Comparison of ENCODE assay signal across 9 cellular contexts in genomic region chr12:57090456-57090855, GRCh38. TPM values are rescaled to one million over a fixed set of nuclear protein-coding genes. Genes with fewer than 3 reads are reported as not detected.
DNase-seq lines count a peak whose midpoint lies in the region; ATAC-seq, FAIRE-seq and TF ChIP-seq lines count a peak whose summit lies in the region.
"Had no signal": no experiment of that assay in that cellular context is flagged by ENCODE, and none has a peak within 500 bp of the region (broad histone marks: within the 10 kb centered on the region; RNA-seq: fewer than 3 reads in every experiment).

No MANE protein-coding gene starts in this region.

- no peaks in the 10 kb centered on the region for H3K9me1 ChIP-seq in keratinocyte (ENCODE audit: control insufficient read depth, extremely low read depth, insufficient read depth, low read length)

- peaks cover 18% of the 10 kb centered on the region for H3K79me2 ChIP-seq in keratinocyte (ENCODE audit: control insufficient read depth, insufficient read depth, low read length)

- no peak for FAIRE-seq in keratinocyte (lab: Jason Lieb, UNC)

- H3K9me3 ChIP-seq in adipocyte (ENCODE audit: control insufficient read depth, low read length) = no peaks in the 10 kb centered on the region
- H3K9me3 ChIP-seq in keratinocyte (ENCODE audit: control insufficient read depth, low read depth, low read length) = no peaks in the 10 kb centered on the region
- no peaks in the 10 kb centered on the region for H3K9me3 ChIP-seq in subcutaneous abdominal adipose tissue (ENCODE audit: control insufficient read depth in 5 of 5, low read length in 5 of 5)

- H3K4me1 Mint-ChIP-seq in activated CD4-positive, alpha-beta T cell treated with anti-CD3 and anti-CD28 coated beads for 36 hours = peaks cover 66% of the 10 kb centered on the region

- H3K4me1 ChIP-seq in adipocyte (ENCODE audit: control insufficient read depth, insufficient read depth, low read length) (peaks cover 54% of the 10 kb centered on the region), keratinocyte (ENCODE audit: control insufficient read depth, extremely low read depth, insufficient read depth, low read length) (peaks cover 49% of the 10 kb centered on the region), subcutaneous abdominal adipose tissue (ENCODE audit: control insufficient read depth in 5 of 5, insufficient read depth in 5 of 5, low read length in 5 of 5) (peaks cover 8 to 71% (median 48%) of the 10 kb centered on the region in 5 donors)

- H3K27me3 ChIP-seq in adipocyte (replicated peaks; ENCODE audit: control insufficient read depth, insufficient read depth, low read length) = no peaks in the 10 kb centered on the region
- no peaks in the 10 kb centered on the region for H3K27me3 ChIP-seq in keratinocyte (ENCODE audit: control insufficient read depth, extremely low read depth, insufficient read depth, low read length)
- H3K27me3 ChIP-seq in subcutaneous abdominal adipose tissue (ENCODE audit: control insufficient read depth in 5 of 5, insufficient read depth in 4 of 5, low read length in 5 of 5) = no peaks in the 10 kb centered on the region

- dilution Hi-C loops in keratinocyte (cut with MboI; ENCODE audit: extremely low pct_ligation_motif_present, low sequenced_read_pairs) = no loop called here

- POLR2A ChIA-PET in activated CD4-positive, alpha-beta T cell treated with anti-CD3 and anti-CD28 coated beads for 36 hours (lab: Charles Lee) = interaction anchor here (1.0 to 1.7 kb wide), 3 partner anchors 12 to 21 kb away, joined by 4 to 5 read pairs (median 5); partner anchors contain the start of genes NEMP1 and STAT6

- H3K4me3 Mint-ChIP-seq in activated CD4-positive, alpha-beta T cell treated with anti-CD3 and anti-CD28 coated beads for 36 hours = peak overlapping the region; percentile 93

- H4K20me1 ChIP-seq in keratinocyte (ENCODE audit: control insufficient read depth, extremely low read depth, insufficient read depth, low read length) = peaks cover 4% of the 10 kb centered on the region

- H3K27ac Mint-ChIP-seq in activated CD4-positive, alpha-beta T cell treated with anti-CD3 and anti-CD28 coated beads for 36 hours = peak overlapping the region; percentile 71

- peak overlapping the region; percentile 98 for H3K9ac ChIP-seq in adipocyte (ENCODE audit: low read length)
- H3K9ac ChIP-seq in keratinocyte (ENCODE audit: control insufficient read depth, extremely low read depth, insufficient read depth, low read length) = peak overlapping the region; percentile 84
- peak overlapping the region in 3 of 5 donors; percentile 55 to 75 (median 69) for H3K9ac ChIP-seq in subcutaneous abdominal adipose tissue (ENCODE audit: low read length in 5 of 5)

- H3K4me2 ChIP-seq in keratinocyte (ENCODE audit: control insufficient read depth, extremely low read depth, insufficient read depth, low read depth, low read length) = peak overlapping the region; percentile 80

- H3K4me3 ChIP-seq in adipocyte (ENCODE audit: low read length) (peak overlapping the region; percentile 94), keratinocyte (ENCODE audit: control insufficient read depth in 2 of 3, extremely low read depth in 1 of 3, insufficient read depth in 2 of 3, low read depth in 1 of 3, low read length in 3 of 3) (peak overlapping the region; percentile 72 to 94 (median 75)), subcutaneous abdominal adipose tissue (ENCODE audit: low read depth in 1 of 5, low read length in 5 of 5) (peak overlapping the region; percentile 1 to 86 (median 64))

- H2AFZ ChIP-seq in keratinocyte (ENCODE audit: control insufficient read depth, low read length) = no peak overlapping the region

- H3K27ac ChIP-seq in keratinocyte (ENCODE audit: control insufficient read depth, insufficient read depth, low read length) (no peak overlapping the region), subcutaneous abdominal adipose tissue (ENCODE audit: low read depth, low read length) (peak overlapping the region; percentile 80)

- ATAC-seq in activated CD4-positive, alpha-beta T cell treated with anti-CD3 and anti-CD28 coated beads for 36 hours = no peak
- ATAC-seq in HG02571 (IDR thresholded peaks at IDR 0.05; ENCODE audit: unreplicated experiment) = no peak

- H3K36me3 ChIP-seq in adipocyte (ENCODE audit: control insufficient read depth, insufficient read depth, low read length, severe bottlenecking) (peaks cover 41% of the 10 kb centered on the region), keratinocyte (ENCODE audit: control insufficient read depth in 2 of 2, extremely low read depth in 1 of 2, insufficient read depth in 2 of 2, low read length in 2 of 2) (peaks cover 8 to 13% of the 10 kb centered on the region in 2 experiments), subcutaneous abdominal adipose tissue (ENCODE audit: control insufficient read depth in 5 of 5, insufficient read depth in 5 of 5, low read length in 5 of 5) (peaks cover 0 to 43% (median 40%) of the 10 kb centered on the region in 5 donors)

- no peaks in the 10 kb centered on the region for H3K9me3 Mint-ChIP-seq in activated CD4-positive, alpha-beta T cell treated with anti-CD3 and anti-CD28 coated beads for 36 hours (ENCODE audit: low read depth)

- intact Hi-C loops in activated CD4-positive, alpha-beta T cell treated with anti-CD3 and anti-CD28 coated beads for 36 hours (cut with DNase I, micrococcal nuclease) = no loop called here

- H3K36me3 Mint-ChIP-seq in activated CD4-positive, alpha-beta T cell treated with anti-CD3 and anti-CD28 coated beads for 36 hours (ENCODE audit: low read depth) = peaks cover 46% of the 10 kb centered on the region

- CTCF ChIA-PET in activated CD4-positive, alpha-beta T cell treated with anti-CD3 and anti-CD28 coated beads for 36 hours (lab: Charles Lee) = interaction anchor here (0.6 to 24.0 kb wide), 6 partner anchors 14 to 385 kb away, joined by 3 to 411 read pairs (median 4); partner anchors contain the start of genes NEMP1 and STAT6

- no peak for DNase-seq in activated CD4-positive, alpha-beta T cell treated with anti-CD3 and anti-CD28 coated beads for 36 hours
- no peak for DNase-seq in activated CD4-positive, alpha-beta T cell treated with anti-CD3 and anti-CD28 coated beads for 1 hour
- DNase-seq in adipocyte (ENCODE audit: low read depth) (no peak), keratinocyte (ENCODE audit: low read depth, low spot score) (no peak), GM10266 (ENCODE audit: extremely low spot score) (no peak)
- DNase-seq in stimulated activated CD4-positive, alpha-beta T cell treated with anti-CD3 and anti-CD28 coated beads, Interleukin-4, amount 100 ng/mL, for 4 hours = no peak

- H3K27me3 Mint-ChIP-seq in activated CD4-positive, alpha-beta T cell treated with anti-CD3 and anti-CD28 coated beads for 36 hours = no peaks in the 10 kb centered on the region

- TF ChIP-seq CTCF in keratinocyte (optimal IDR thresholded peaks at IDR 0.05 in 1 of 3, IDR thresholded peaks at IDR 0.05 in 1 of 3, conservative IDR thresholded peaks at IDR 0.05 in 1 of 3; ENCODE audit: extremely low read depth in 1 of 3, insufficient read depth in 2 of 3, low read length in 3 of 3) (no peak), GM10266 (IDR thresholded peaks at IDR 0.05; ENCODE audit: control insufficient read depth, insufficient read depth, low read depth, missing control alignments) (no peak)

RNA-seq across cellular contexts. Expression of gene NAB2, which starts 1.5 kb away (rescaled TPM):
- total RNA-seq in activated CD4-positive, alpha-beta T cell treated with anti-CD3 and anti-CD28 coated beads for 36 hours = 10 to 100 TPM; 46.8 to 48.6 TPM
- polyA plus RNA-seq in keratinocyte = 11.4 to 32.2 TPM (median 22.0 TPM) in 3 replicates
- 10.2 TPM for polyA plus RNA-seq in keratinocyte (2011; ENCODE audit: low read depth)
- 11.5 and 12.4 TPM in 2 replicates for polyA plus RNA-seq in keratinocyte (2011; cell fraction: cytosol; rRNA removed)
- polyA plus RNA-seq in keratinocyte (2011; cell fraction: nucleus; rRNA removed) = 22.0 and 23.6 TPM in 2 replicates
- 12.5 and 28.1 TPM in 2 replicates for polyA plus RNA-seq in keratinocyte (2012; ENCODE audit: low replicate concordance)
- polyA minus RNA-seq in keratinocyte = 12.9 to 27.4 TPM (median 18.7 TPM) in 3 replicates
- 23.4 TPM for polyA minus RNA-seq in keratinocyte (2011; cell fraction: cytosol; rRNA and poly(A)+ RNA removed)
- polyA minus RNA-seq in keratinocyte (2011; cell fraction: nucleus; rRNA and poly(A)+ RNA removed) = 15.6 and 16.0 TPM in 2 replicates

RNA-seq across cellular contexts. Expression of gene NEMP1, which starts 11.9 kb away (rescaled TPM):
- total RNA-seq in activated CD4-positive, alpha-beta T cell treated with anti-CD3 and anti-CD28 coated beads for 36 hours = 10 to 100 TPM; 79.0 to 81.1 TPM
- 7.4 to 18.6 TPM (median 11.2 TPM) in 3 replicates for polyA plus RNA-seq in keratinocyte
- polyA plus RNA-seq in keratinocyte (2011; ENCODE audit: low read depth) = 1.5 TPM
- polyA plus RNA-seq in keratinocyte (2011; cell fraction: cytosol; rRNA removed) = 3.0 and 5.9 TPM in 2 replicates
- 24.8 and 26.6 TPM in 2 replicates for polyA plus RNA-seq in keratinocyte (2011; cell fraction: nucleus; rRNA removed)
- 3.7 and 5.2 TPM in 2 replicates for polyA plus RNA-seq in keratinocyte (2012; ENCODE audit: low replicate concordance)
- 7.3 to 16.4 TPM (median 10.6 TPM) in 3 replicates for polyA minus RNA-seq in keratinocyte
- polyA minus RNA-seq in keratinocyte (2011; cell fraction: cytosol; rRNA and poly(A)+ RNA removed) = 2.3 TPM
- 9.1 and 17.1 TPM in 2 replicates for polyA minus RNA-seq in keratinocyte (2011; cell fraction: nucleus; rRNA and poly(A)+ RNA removed)

RNA-seq across cellular contexts. Expression of gene STAT6, which starts 20.7 kb away (rescaled TPM):
- total RNA-seq in activated CD4-positive, alpha-beta T cell treated with anti-CD3 and anti-CD28 coated beads for 36 hours = 100 to 1,000 TPM; 250 to 288 TPM
- polyA plus RNA-seq in keratinocyte = 113 to 141 TPM (median 116 TPM) in 3 replicates
- polyA plus RNA-seq in keratinocyte (2011; ENCODE audit: low read depth) = 29.3 TPM
- polyA plus RNA-seq in keratinocyte (2011; cell fraction: cytosol; rRNA removed) = 80.7 and 85.2 TPM in 2 replicates
- polyA plus RNA-seq in keratinocyte (2011; cell fraction: nucleus; rRNA removed) = 370 and 420 TPM in 2 replicates
- polyA plus RNA-seq in keratinocyte (2012; ENCODE audit: low replicate concordance) = 84.4 and 97.5 TPM in 2 replicates
- polyA minus RNA-seq in keratinocyte = 118 to 179 TPM (median 123 TPM) in 3 replicates
- polyA minus RNA-seq in keratinocyte (2011; cell fraction: cytosol; rRNA and poly(A)+ RNA removed) = 79.2 TPM
- polyA minus RNA-seq in keratinocyte (2011; cell fraction: nucleus; rRNA and poly(A)+ RNA removed) = 63.6 and 103 TPM in 2 replicates

RNA-seq across cellular contexts. Expression of gene LRP1, which starts 37.8 kb away (rescaled TPM):
- 1 to 10 TPM; 1.8 to 2.7 TPM for total RNA-seq in activated CD4-positive, alpha-beta T cell treated with anti-CD3 and anti-CD28 coated beads for 36 hours
- 4.9 to 11.3 TPM (median 9.6 TPM) in 3 replicates for polyA plus RNA-seq in keratinocyte
- polyA plus RNA-seq in keratinocyte (2011; ENCODE audit: low read depth) = 19.2 TPM
- 2.6 and 5.7 TPM in 2 replicates for polyA plus RNA-seq in keratinocyte (2011; cell fraction: cytosol; rRNA removed)
- polyA plus RNA-seq in keratinocyte (2011; cell fraction: nucleus; rRNA removed) = 62.8 and 95.2 TPM in 2 replicates
- 13.4 and 18.9 TPM in 2 replicates for polyA plus RNA-seq in keratinocyte (2012; ENCODE audit: low replicate concordance)
- 69.3 to 132 TPM (median 78.4 TPM) in 3 replicates for polyA minus RNA-seq in keratinocyte
- 33.6 TPM for polyA minus RNA-seq in keratinocyte (2011; cell fraction: cytosol; rRNA and poly(A)+ RNA removed)
- polyA minus RNA-seq in keratinocyte (2011; cell fraction: nucleus; rRNA and poly(A)+ RNA removed) = 159 and 202 TPM in 2 replicates

RNA-seq across cellular contexts. Expression of gene MYO1A, which starts 40.5 kb away (rescaled TPM):
- total RNA-seq in activated CD4-positive, alpha-beta T cell treated with anti-CD3 and anti-CD28 coated beads for 36 hours = 1 to 10 TPM; 2.4 to 2.6 TPM
- polyA plus RNA-seq in keratinocyte = 0.01 TPM in 1 of 3 replicates, not detected in the others
- not detected for polyA plus RNA-seq in keratinocyte (2011; ENCODE audit: low read depth)
- polyA plus RNA-seq in keratinocyte (2011; cell fraction: cytosol; rRNA removed) = not detected in 2 replicates
- 0.04 and 0.17 TPM in 2 replicates for polyA plus RNA-seq in keratinocyte (2011; cell fraction: nucleus; rRNA removed)
- 0.10 TPM in 1 of 2 replicates, not detected in the other for polyA plus RNA-seq in keratinocyte (2012; ENCODE audit: low replicate concordance)
- not detected in 3 replicates for polyA minus RNA-seq in keratinocyte
- not detected for polyA minus RNA-seq in keratinocyte (2011; cell fraction: cytosol; rRNA and poly(A)+ RNA removed)
- 0.74 TPM in 1 of 2 replicates, not detected in the other for polyA minus RNA-seq in keratinocyte (2011; cell fraction: nucleus; rRNA and poly(A)+ RNA removed)
- total RNA-seq: glomerular endothelial cell had no signal
